7 cellular contexts compared by ENCODE assay signal in the genomic region with DNA sequence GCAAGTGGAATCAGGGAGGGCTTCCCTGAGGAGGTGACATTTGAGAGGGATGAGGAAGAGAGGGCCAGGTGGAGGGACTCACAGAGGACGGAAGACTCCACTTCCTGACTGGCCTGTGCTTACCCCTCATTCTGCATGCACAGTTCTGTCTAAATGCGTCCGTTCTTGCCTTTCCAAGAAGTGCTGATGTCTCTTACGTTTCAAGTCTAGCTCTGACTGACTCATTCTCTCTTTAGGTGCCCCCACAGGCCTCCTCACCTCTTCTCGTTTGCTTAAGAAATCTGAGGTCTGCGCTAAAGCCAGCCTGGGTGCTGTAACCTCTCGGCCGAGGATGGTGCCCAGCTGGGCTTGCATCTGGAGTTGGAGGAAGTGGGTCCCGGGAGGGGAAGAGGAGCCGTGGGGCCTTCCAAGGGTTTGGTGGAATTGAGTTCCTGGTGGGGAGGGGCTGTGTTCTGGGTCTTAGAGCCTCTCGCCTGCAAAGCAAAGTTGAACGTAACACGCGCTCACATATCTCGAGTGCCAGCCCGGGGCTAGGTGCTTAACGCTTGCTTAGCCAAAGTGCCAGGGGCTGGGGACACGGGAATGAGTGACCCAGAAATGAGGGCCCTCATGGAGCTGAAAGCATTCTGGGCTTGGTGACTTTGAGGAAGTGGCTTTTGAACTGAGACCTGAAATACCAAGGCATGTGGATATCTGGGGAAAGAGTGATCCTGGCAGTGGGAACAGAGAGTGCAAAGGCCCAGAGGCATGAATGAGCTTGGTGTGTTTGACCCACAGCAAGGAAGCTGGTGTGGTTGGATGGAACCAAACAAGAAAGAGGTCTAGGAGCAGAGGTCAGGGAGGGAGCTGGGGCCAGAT. TPM values are rescaled to one million over a fixed set of nuclear protein-coding genes. Genes with fewer than 3 reads are reported as not detected.
DNase-seq lines count a peak whose midpoint lies in the region; ATAC-seq lines count a peak whose summit lies in the region.

No MANE protein-coding gene starts in this region.

- no peak overlapping the region for H2AFZ ChIP-seq in trophoblast cell (ENCODE audit: insufficient read depth, low read length, poor library complexity)

- no peak overlapping the region for H2BK5ac ChIP-seq in trophoblast cell (ENCODE audit: low read depth, low read length, poor library complexity)

- peaks cover 2% of the 10 kb centered on the region for H3K9me3 ChIP-seq in trophoblast cell (ENCODE audit: insufficient read depth, low read depth, low read length)

- peaks cover 22 to 23% of the 10 kb centered on the region in 2 experiments for H3K4me1 ChIP-seq in trophoblast cell (ENCODE audit: control insufficient read depth in 1 of 2, insufficient read depth in 2 of 2, low read length in 2 of 2)

- H3K23ac ChIP-seq in trophoblast cell (ENCODE audit: low read length): no peak overlapping the region

- H3K27ac ChIP-seq in epithelial cell of prostate: peak overlapping the region; percentile 99
- H3K27ac ChIP-seq in trophoblast cell (ENCODE audit: low read depth, low read length): no peak overlapping the region

- H3K79me1 ChIP-seq in trophoblast cell (ENCODE audit: low read length): peaks cover 14% of the 10 kb centered on the region

- H2BK12ac ChIP-seq in trophoblast cell (ENCODE audit: low read length): no peak overlapping the region

- no peak overlapping the region for H3K18ac ChIP-seq in trophoblast cell (ENCODE audit: low read length)

- H3K4me2 ChIP-seq in trophoblast cell (ENCODE audit: low read length): no peak overlapping the region

- H3K4ac ChIP-seq in trophoblast cell (ENCODE audit: low read depth, low read length): no peak overlapping the region

- H3K27me3 ChIP-seq in trophoblast cell (ENCODE audit: insufficient read depth, low read length): no peaks in the 10 kb centered on the region

- ATAC-seq in HG03354 (IDR thresholded peaks at IDR 0.05; ENCODE audit: poor library complexity, severe bottlenecking, unreplicated experiment) (peak; percentile 38), HG03439 (IDR thresholded peaks at IDR 0.05; ENCODE audit: unreplicated experiment) (no peak)

- H3K9ac ChIP-seq in trophoblast cell (ENCODE audit: low read length): no peak overlapping the region

- no peak overlapping the region for H4K12ac ChIP-seq in trophoblast cell (ENCODE audit: low read depth, low read length)

- H4K91ac ChIP-seq in trophoblast cell (ENCODE audit: low read depth, low read length): no peak overlapping the region

- peaks cover 5% of the 10 kb centered on the region for H3K79me2 ChIP-seq in trophoblast cell (ENCODE audit: control insufficient read depth, insufficient read depth, low read length, poor library complexity)

- WGBS in trophoblast cell (ENCODE audit: extremely low coverage, insufficient coverage, insufficient read length): no CpG with 5 or more reads among the region's 18 CpGs

- DNase-seq in activated CD4-positive, alpha-beta T cell treated with anti-CD3 and anti-CD28 coated beads, Interleukin-2, amount 50 U/mL, for 4 hours: peak; percentile 50 to 59
- DNase-seq in epithelial cell of prostate (ENCODE audit: low read depth, low spot score): peak; percentile 91
- peak; percentile 54 to 63 for DNase-seq in trophoblast cell
- DNase-seq in NCI-H187 (lab: John Stamatoyannopoulos, UW): no peak
- no peak for DNase-seq in DMS 273 (lab: John Stamatoyannopoulos, UW; ENCODE audit: unreplicated experiment)

- H4K8ac ChIP-seq in trophoblast cell (ENCODE audit: low read depth, low read length): no peak overlapping the region

- no peak overlapping the region for H3K4me3 ChIP-seq in trophoblast cell (ENCODE audit: low read depth, low read length)

- no peak overlapping the region for H2AK5ac ChIP-seq in trophoblast cell (ENCODE audit: low read length)

- H3K14ac ChIP-seq in trophoblast cell (ENCODE audit: low read length): no peak overlapping the region

- no peaks in the 10 kb centered on the region for H3K36me3 ChIP-seq in trophoblast cell (ENCODE audit: control insufficient read depth in 1 of 2, insufficient read depth in 2 of 2, low read length in 2 of 2)

- no peak overlapping the region for H2BK120ac ChIP-seq in trophoblast cell (ENCODE audit: insufficient read depth, low read length, poor library complexity)

RNA-seq across cellular contexts. Expression of a gene that starts 4.9 kb away (rescaled TPM):
- polyA plus RNA-seq in trophoblast cell (2013): 20.5 and 20.6 TPM in 2 replicates

RNA-seq across cellular contexts. Expression of a gene that starts 50.1 kb away (rescaled TPM):
- 20.6 and 21.6 TPM in 2 replicates for polyA plus RNA-seq in trophoblast cell (2013)

Comparison
In these comparisons a context has a peak if more than half of its experiments do, and no peak if none do; other contexts are left out.
1. DNase-seq: peak in activated CD4-positive, alpha-beta T cell treated with anti-CD3 and anti-CD28 coated beads, Interleukin-2, amount 50 U/mL, for 4 hours (2 of 2), epithelial cell of prostate (single experiment) and trophoblast cell (2 of 2); none in NCI-H187 (0 of 2) and DMS 273 (single experiment).